In the genomic region with DNA sequence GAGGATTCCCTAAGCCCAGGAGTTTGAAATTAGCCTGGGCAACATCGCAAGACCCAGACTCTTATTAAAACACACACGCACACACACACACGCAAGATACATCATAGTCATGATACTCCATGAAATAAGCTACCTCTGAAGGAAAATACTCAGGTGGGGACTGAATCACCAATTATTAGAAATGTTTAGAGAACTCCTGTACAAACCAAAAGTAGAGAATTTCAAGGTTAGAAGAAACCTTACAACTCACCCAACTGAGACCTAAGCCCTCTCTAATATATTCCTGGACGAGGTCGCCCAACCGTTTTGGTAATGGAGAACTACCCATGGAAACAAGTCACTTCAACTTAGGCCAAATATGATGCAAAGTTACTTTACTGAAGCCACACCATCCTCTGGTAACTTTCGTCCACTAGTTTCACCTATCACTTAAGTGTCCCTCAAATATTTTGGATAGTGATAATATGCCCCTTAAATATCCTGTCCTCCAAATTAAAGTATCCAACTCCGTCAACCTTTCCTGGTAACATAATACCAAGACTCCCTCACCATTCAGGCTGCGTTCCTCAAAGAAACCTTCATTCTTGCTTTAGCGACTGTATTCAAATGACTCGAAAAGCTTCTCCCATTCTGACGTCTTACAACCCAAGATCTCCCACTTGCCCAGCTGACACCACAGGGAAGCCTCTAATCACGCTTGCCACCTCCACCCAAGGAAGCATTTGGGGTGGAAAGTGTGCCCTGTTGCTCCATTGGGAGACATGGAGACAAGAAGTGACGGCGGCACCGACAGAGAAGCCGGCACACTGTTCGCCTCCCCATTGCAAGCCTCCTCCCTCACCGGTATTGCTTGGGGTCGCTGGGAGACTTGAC, we compare ENCODE assay signal across 8 cellular contexts. TPM values are rescaled to one million over a fixed set of nuclear protein-coding genes. Genes with fewer than 3 reads are reported as not detected.
A peak's percentile ranks its signal among the peaks of the same experiment; 100 is the strongest.
DNase-seq lines count a peak whose midpoint lies in the region; ATAC-seq and TF ChIP-seq lines count a peak whose summit lies in the region.

No MANE protein-coding gene starts in this region.

- WGBS in adipose tissue, 3 donors = 8 to 15% (median 14%) methylated on average over 20 of the region's 20 CpGs
- WGBS in iPS DF 6.9 (ENCODE audit: insufficient coverage, insufficient read length) = no CpG with 5 or more reads among the region's 20 CpGs

- peak overlapping the region; percentile 99 for H3K27ac ChIP-seq in HUES48 (ENCODE audit: low read depth, low read length)
- peak overlapping the region; percentile 95 for H3K27ac ChIP-seq in adipose tissue (ENCODE audit: low read depth, low read length)
- H3K27ac ChIP-seq in iPS DF 6.9 (ENCODE audit: low read length) = no peak overlapping the region

- H3K4me1 ChIP-seq in HUES48 (ENCODE audit: control insufficient read depth, insufficient read depth, low read length) (peaks cover 17% of the 10 kb centered on the region), iPS DF 6.9 (ENCODE audit: control insufficient read depth, insufficient read depth, low read length) (no peaks in the 10 kb centered on the region; the same call in 1 of the 2 replicates)

- DNase-seq in stimulated activated CD4-positive, alpha-beta T cell treated with anti-CD3 and anti-CD28 coated beads, Interleukin-15, amount 100 ng/mL, for 24 hours = peak; percentile 33
- DNase-seq in stimulated activated CD4-positive, alpha-beta T cell treated with anti-CD3 and anti-CD28 coated beads, Interleukin-4, amount 100 ng/mL, for 4 hours = no peak
- DNase-seq in iPS DF 6.9 (ENCODE audit: low read depth, low spot score) = no peak
- DNase-seq in stimulated activated CD8-positive, alpha-beta memory T cell treated with anti-CD3 and anti-CD28 coated beads, Interleukin-4, amount 100 ng/mL, for 48 hours = peak; percentile 48
- no peak for DNase-seq in NCI-H187 treated with DMSO at 0.1 percent for 48 hours (lab: John Stamatoyannopoulos, UW)

- ATAC-seq in GM18505 (IDR thresholded peaks at IDR 0.05; ENCODE audit: unreplicated experiment) = no peak

- H3K4me3 ChIP-seq in HUES48 (ENCODE audit: low read depth, low read length) (peak overlapping the region; percentile 99), iPS DF 6.9 (ENCODE audit: low read length) (peak overlapping the region; percentile 69)

- no peaks in the 10 kb centered on the region for H3K9me3 ChIP-seq in HUES48 (ENCODE audit: control insufficient read depth, insufficient read depth, low read length)
- no peaks in the 10 kb centered on the region for H3K9me3 ChIP-seq in iPS DF 6.9 (ENCODE audit: control insufficient read depth, insufficient read depth, low read length)

- no peaks in the 10 kb centered on the region for H3K27me3 ChIP-seq in HUES48 (ENCODE audit: control insufficient read depth, insufficient read depth, low read length)
- H3K27me3 ChIP-seq in iPS DF 6.9 (ENCODE audit: control insufficient read depth, insufficient read depth, low read length) = no peaks in the 10 kb centered on the region

- H3K9ac ChIP-seq in HUES48 (ENCODE audit: low read depth, low read length) = peak overlapping the region; percentile 95

- no peak for TF ChIP-seq POLR2A in GM18505 (IDR thresholded peaks at IDR 0.05; ENCODE audit: borderline replicate concordance, extremely low read depth, insufficient read depth, insufficient read length)

- H3K36me3 ChIP-seq in HUES48 (ENCODE audit: control insufficient read depth, insufficient read depth, low read length) = 0 out of 2 replicates have a peak, but pooled peaks cover 5% of the 10 kb centered on the region
- no peaks in the 10 kb centered on the region for H3K36me3 ChIP-seq in iPS DF 6.9 (ENCODE audit: control insufficient read depth, insufficient read depth, low read length)

RNA-seq across cellular contexts. Expression of a gene that starts 0.9 kb away (rescaled TPM):
- 10 to 100 TPM; 51.4 to 82.0 (median 70.0) TPM for polyA plus RNA-seq in adipose tissue

Comparison
In these comparisons a context has a peak if more than half of its experiments do, and no peak if none do; other contexts are left out.
1. DNase-seq: peak in stimulated activated CD4-positive, alpha-beta T cell treated with anti-CD3 and anti-CD28 coated beads, Interleukin-15, amount 100 ng/mL, for 24 hours (single experiment) and stimulated activated CD8-positive, alpha-beta memory T cell treated with anti-CD3 and anti-CD28 coated beads, Interleukin-4, amount 100 ng/mL, for 48 hours (single experiment); none in stimulated activated CD4-positive, alpha-beta T cell treated with anti-CD3 and anti-CD28 coated beads, Interleukin-4, amount 100 ng/mL, for 4 hours (0 of 2), iPS DF 6.9 (single experiment) and NCI-H187 treated with DMSO at 0.1 percent for 48 hours (single experiment).